Comparison of ENCODE assay signal across 29 cellular contexts in the genomic region with DNA sequence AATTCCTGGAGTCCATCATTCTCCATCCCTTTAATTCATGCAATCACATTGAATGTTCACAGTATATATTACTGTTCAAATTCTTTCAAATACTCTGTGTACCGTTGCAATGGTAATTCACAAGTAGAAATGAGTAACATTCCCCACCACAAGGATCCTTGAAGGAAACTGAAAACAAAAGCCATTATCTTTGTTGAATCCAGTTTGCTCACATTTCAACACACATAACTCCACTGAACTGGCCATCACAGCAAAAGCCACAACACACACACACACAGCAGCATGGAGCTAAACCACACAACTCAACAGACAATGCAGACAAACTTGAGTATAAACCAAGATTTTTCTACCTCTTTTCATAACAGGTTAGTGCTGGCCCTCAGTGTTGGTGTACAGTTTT.
"Had no signal": no experiment of that assay in that cellular context is flagged by ENCODE, and none has a peak within 500 bp of the region (broad histone marks: within the 10 kb centered on the region; RNA-seq: fewer than 3 reads in every experiment).

No MANE protein-coding gene starts in this region.

- H3K27me3 ChIP-seq: left lung, ovary, suprapubic skin, tibial artery, uterus had no signal

- H3K4me3 Mint-ChIP-seq: immature natural killer cell; naive thymus-derived CD8-positive, alpha-beta T cell; nephron; neural crest cell; stimulated activated effector memory CD8-positive, alpha-beta T cell treated with anti-CD3 and anti-CD28 coated beads, Interleukin-12 subunit alpha, Interleukin-12 subunit beta, amount 100 ng/mL, for 72 hours; stimulated activated naive CD8-positive, alpha-beta T cell treated with anti-CD3 and anti-CD28 coated beads, Interleukin-15, Interleukin-2, amounts not matched to agents 100 ng/mL and 50 ng/mL, for 24 hours; type B pancreatic cell had no signal

- DNase-seq: hypothalamus; immature natural killer cell; kidney; left colon; left lung; lower lobe of right lung; mammary epithelial cell; mesenchymal stem cell; naive thymus-derived CD8-positive, alpha-beta T cell; occipital lobe; ovary; retina; right cardiac atrium; stimulated activated CD4-positive, alpha-beta T cell treated with anti-CD3 and anti-CD28 coated beads, Interleukin-12 subunit alpha, Interleukin-12 subunit beta, amount 100 ng/mL, for 4 hours; stimulated activated CD4-positive, alpha-beta T cell treated with anti-CD3 and anti-CD28 coated beads, Interleukin-15, amount 100 ng/mL, for 24 hours; stimulated activated CD4-positive, alpha-beta T cell treated with anti-CD3 and anti-CD28 coated beads, Interleukin-4, amount 100 ng/mL, for 24 hours; stimulated activated naive CD4-positive, alpha-beta T cell; tibial artery; uterus had no signal

- H3K27ac Mint-ChIP-seq: immature natural killer cell; naive thymus-derived CD8-positive, alpha-beta T cell; nephron; progenitor cell of endocrine pancreas; stimulated activated effector memory CD8-positive, alpha-beta T cell treated with anti-CD3 and anti-CD28 coated beads, Interleukin-12 subunit alpha, Interleukin-12 subunit beta, amount 100 ng/mL, for 72 hours; stimulated activated naive CD8-positive, alpha-beta T cell treated with anti-CD3 and anti-CD28 coated beads, Interleukin-15, Interleukin-2, amounts not matched to agents 100 ng/mL and 50 ng/mL, for 24 hours; type B pancreatic cell had no signal

- H3K9me3 ChIP-seq: left lung, lower lobe of right lung, ovary, suprapubic skin, thoracic aorta, tibial artery, uterus had no signal

- H3K36me3 Mint-ChIP-seq: immature natural killer cell; naive thymus-derived CD8-positive, alpha-beta T cell; stimulated activated effector memory CD8-positive, alpha-beta T cell treated with anti-CD3 and anti-CD28 coated beads, Interleukin-12 subunit alpha, Interleukin-12 subunit beta, amount 100 ng/mL, for 72 hours; type B pancreatic cell had no signal

- H3K27me3 Mint-ChIP-seq: naive thymus-derived CD8-positive, alpha-beta T cell; progenitor cell of endocrine pancreas; stimulated activated naive CD8-positive, alpha-beta T cell treated with anti-CD3 and anti-CD28 coated beads, Interleukin-15, Interleukin-2, amounts not matched to agents 100 ng/mL and 50 ng/mL, for 24 hours had no signal

- H3K27ac ChIP-seq: left lung, lower lobe of right lung, ovary, skin epidermis, suprapubic skin, thoracic aorta, tibial artery, uterus had no signal

- H3K4me3 ChIP-seq: left lung, lower lobe of right lung, ovary, skin epidermis, suprapubic skin, thoracic aorta, tibial artery, uterus had no signal

- H3K36me3 ChIP-seq: left lung, lower lobe of right lung, ovary, suprapubic skin, thoracic aorta, tibial artery, uterus had no signal

- ATAC-seq: left colon; left lung; lower lobe of right lung; naive thymus-derived CD8-positive, alpha-beta T cell; right cardiac atrium; sciatic nerve; stimulated activated effector memory CD8-positive, alpha-beta T cell treated with anti-CD3 and anti-CD28 coated beads, Interleukin-12 subunit alpha, Interleukin-12 subunit beta, amount 100 ng/mL, for 72 hours had no signal

- H3K9me3 Mint-ChIP-seq: nephron; neural crest cell; stimulated activated effector memory CD8-positive, alpha-beta T cell treated with anti-CD3 and anti-CD28 coated beads, Interleukin-12 subunit alpha, Interleukin-12 subunit beta, amount 100 ng/mL, for 72 hours; stimulated activated naive CD8-positive, alpha-beta T cell treated with anti-CD3 and anti-CD28 coated beads, Interleukin-15, Interleukin-2, amounts not matched to agents 100 ng/mL and 50 ng/mL, for 24 hours; type B pancreatic cell had no signal

- H3K4me1 ChIP-seq: left lung, lower lobe of right lung, suprapubic skin, tibial artery, uterus had no signal

- H3K4me1 Mint-ChIP-seq: immature natural killer cell; naive thymus-derived CD8-positive, alpha-beta T cell; nephron; neural crest cell; stimulated activated effector memory CD8-positive, alpha-beta T cell treated with anti-CD3 and anti-CD28 coated beads, Interleukin-12 subunit alpha, Interleukin-12 subunit beta, amount 100 ng/mL, for 72 hours had no signal
